In genomic region chr13:90891329-90891728, GRCh38 we compare ENCODE assay signal across 8 cellular contexts.
"Had no signal": no experiment of that assay in that cellular context is flagged by ENCODE, and none has a peak within 500 bp of the region (broad histone marks: within the 10 kb centered on the region; RNA-seq: fewer than 3 reads in every experiment).

No MANE protein-coding gene starts in this region.

- H3K9me3 ChIP-seq: HAP-1 had no signal

- ATAC-seq: HCT116 had no signal

- H2AFZ ChIP-seq: GM23248 had no signal

- H3K9ac ChIP-seq: GM23248 had no signal

- DNase-seq: GM23248, GOT3, H7, HFFc6, IMR-90, KBM-7 had no signal

- H3K36me3 ChIP-seq: HAP-1 had no signal

- H3K27ac ChIP-seq: GM23248 had no signal

- H3K4me1 ChIP-seq: HAP-1 had no signal

- H3K4me3 ChIP-seq: GM23248, HAP-1 had no signal
